8 cellular contexts compared by ENCODE assay signal in the genomic region with DNA sequence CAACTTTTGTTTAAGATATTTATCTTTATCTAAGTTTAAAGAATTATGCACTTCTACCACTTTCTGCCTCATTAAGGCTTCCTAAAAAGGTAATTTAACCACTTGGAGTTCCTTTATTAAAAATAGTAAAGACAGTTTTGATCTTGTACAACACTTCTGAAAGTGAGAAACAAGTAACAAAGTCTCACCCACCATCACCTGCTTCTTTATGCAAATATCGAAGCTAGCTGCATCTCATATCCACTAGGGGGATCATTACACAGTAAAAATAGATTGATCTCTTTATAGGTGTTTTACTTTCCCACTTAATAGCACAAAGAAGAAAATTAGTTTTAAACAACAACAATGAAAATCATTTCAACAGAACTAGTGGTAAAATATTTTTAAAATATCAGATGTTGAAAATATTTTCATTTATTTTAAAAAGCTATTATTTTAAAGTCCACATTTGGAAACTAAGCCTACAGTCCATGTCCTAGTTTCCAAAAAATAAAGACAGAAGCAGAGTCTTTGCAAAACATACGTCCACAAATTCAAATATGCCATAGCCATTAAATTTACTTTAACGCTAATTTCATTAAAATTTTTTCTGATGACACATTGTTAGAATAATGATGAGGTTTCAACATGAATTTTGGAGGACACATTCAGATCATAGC.
A peak's percentile ranks its signal among the peaks of the same experiment; 100 is the strongest.
DNase-seq lines count a peak whose midpoint lies in the region; ATAC-seq and TF ChIP-seq lines count a peak whose summit lies in the region.

No MANE protein-coding gene starts in this region.

- H3K4me3 Mint-ChIP-seq in CD8-positive, alpha-beta memory T cell = no peak overlapping the region

- H3K36me3 ChIP-seq in CD8-positive, alpha-beta memory T cell (ENCODE audit: insufficient read depth, low read length) = no peaks in the 10 kb centered on the region

- CTCF ChIA-PET in CD8-positive, alpha-beta memory T cell (lab: Charles Lee) = no interaction called here

- H3K9me3 ChIP-seq in CD8-positive, alpha-beta memory T cell (ENCODE audit: low read length) = no peaks in the 10 kb centered on the region

- no peak overlapping the region for H3K27ac ChIP-seq in CD8-positive, alpha-beta memory T cell (ENCODE audit: low read depth, low read length)

- H3K4me1 ChIP-seq in CD8-positive, alpha-beta memory T cell (ENCODE audit: insufficient read depth, low read length) = no peaks in the 10 kb centered on the region

- TF ChIP-seq CTCF in GM12872 (IDR thresholded peaks at IDR 0.05; ENCODE audit: insufficient read depth, low read depth, low read length) = peak; percentile 53; the same call in 2 of the 3 replicates

- no peak overlapping the region for H3K4me3 ChIP-seq in CD8-positive, alpha-beta memory T cell (ENCODE audit: low read length)

- no peaks in the 10 kb centered on the region for H3K9me3 Mint-ChIP-seq in CD8-positive, alpha-beta memory T cell

- POLR2A ChIA-PET in CD8-positive, alpha-beta memory T cell (lab: Charles Lee) = no interaction called here

- no peaks in the 10 kb centered on the region for H3K27me3 Mint-ChIP-seq in CD8-positive, alpha-beta memory T cell

- H3K27me3 ChIP-seq in CD8-positive, alpha-beta memory T cell (ENCODE audit: insufficient read depth, low read length, poor library complexity, severe bottlenecking) = no peaks in the 10 kb centered on the region

- DNase-seq in SK-N-DZ (ENCODE audit: low spot score) = peak; percentile 27
- peak; percentile 27 for DNase-seq in inferior parietal cortex (ENCODE audit: extremely low spot score)
- no peak for DNase-seq in stimulated activated CD4-positive, alpha-beta T cell treated with anti-CD3 and anti-CD28 coated beads, Interleukin-4, amount 100 ng/mL, for 1 hour
- DNase-seq in CD8-positive, alpha-beta memory T cell = no peak

- no peaks in the 10 kb centered on the region for H3K4me1 Mint-ChIP-seq in CD8-positive, alpha-beta memory T cell

- ATAC-seq in GM21447 (IDR thresholded peaks at IDR 0.05; ENCODE audit: unreplicated experiment) (peak; percentile 93), HG03575 (IDR thresholded peaks at IDR 0.05; ENCODE audit: extremely low read depth, insufficient number of reproducible peaks, low FRiP score, unreplicated experiment) (peak; percentile 93), HG03097 (IDR thresholded peaks at IDR 0.05; ENCODE audit: low FRiP score, unreplicated experiment) (no peak)

- no peaks in the 10 kb centered on the region for H3K36me3 Mint-ChIP-seq in CD8-positive, alpha-beta memory T cell

- no peak overlapping the region for H3K27ac Mint-ChIP-seq in CD8-positive, alpha-beta memory T cell

Comparison
In these comparisons a context has a peak if more than half of its experiments do, and no peak if none do; other contexts are left out.
1. DNase-seq: peak in SK-N-DZ (single experiment) and inferior parietal cortex (single experiment); none in stimulated activated CD4-positive, alpha-beta T cell treated with anti-CD3 and anti-CD28 coated beads, Interleukin-4, amount 100 ng/mL, for 1 hour (single experiment) and CD8-positive, alpha-beta memory T cell (0 of 5).